ENCODE assay signal across 30 cellular contexts in the genomic region with DNA sequence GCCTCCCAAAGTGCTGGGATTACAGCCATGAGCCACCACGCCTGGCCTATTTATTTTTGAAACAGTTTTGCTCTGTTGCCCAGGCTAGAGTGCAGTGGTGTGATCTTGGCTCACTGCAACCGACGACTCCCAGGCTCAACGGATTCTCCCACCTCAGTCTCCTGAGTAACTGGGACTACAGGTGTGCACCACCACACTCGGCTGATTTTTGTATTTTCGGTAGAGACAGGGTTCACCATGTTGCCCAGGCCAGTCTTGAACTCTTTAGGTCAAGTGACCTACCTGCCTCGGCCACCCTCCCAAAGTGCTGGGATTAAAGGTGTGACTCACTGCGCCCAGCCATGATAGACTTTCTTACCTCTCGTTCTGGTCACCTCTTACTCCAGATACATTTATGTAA.
"Had no signal": no experiment of that assay in that cellular context is flagged by ENCODE, and none has a peak within 500 bp of the region (broad histone marks: within the 10 kb centered on the region; RNA-seq: fewer than 3 reads in every experiment).

No MANE protein-coding gene starts in this region.

- H3K27ac Mint-ChIP-seq: activated CD4-positive, alpha-beta memory T cell treated with anti-CD3 and anti-CD28 coated beads for 36 hours; activated naive CD4-positive, alpha-beta T cell treated with anti-CD3 and anti-CD28 coated beads, Interleukin-2, amount 10 ng/mL, durations not matched to agents 7 days and 5 days; nephron progenitor cell; stimulated activated memory B cell treated with anti-CD40 and anti-IgM and Interleukin-4, amounts not matched to agents 10 μg/mL and 1 μg/mL and 100 μg/mL, for 72 hours; T-helper 2 cell treated with Interferon-gamma antibody and Interleukin-4, amounts not matched to agents 5 μg/mL and 100 μg/mL, for 36 hours had no signal

- H3K4me3 ChIP-seq: gastrocnemius medialis, left lung, lung, ovary, prostate gland, sigmoid colon, stomach, thyroid gland, upper lobe of left lung, vagina had no signal

- ATAC-seq: gastrocnemius medialis; left lung; stimulated activated memory B cell treated with anti-CD40 and anti-IgM and Interleukin-4, amounts not matched to agents 10 μg/mL and 1 μg/mL and 100 μg/mL, for 72 hours had no signal

- H3K27ac ChIP-seq: gastrocnemius medialis, left lung, ovary, prostate gland, sigmoid colon, stomach, thyroid gland, upper lobe of left lung, vagina had no signal

- H3K27me3 ChIP-seq: gastrocnemius medialis, left lung, ovary, sigmoid colon, stomach, thyroid gland, upper lobe of left lung, vagina had no signal

- H3K9me3 Mint-ChIP-seq: activated CD4-positive, alpha-beta memory T cell treated with anti-CD3 and anti-CD28 coated beads for 36 hours; activated naive CD4-positive, alpha-beta T cell treated with anti-CD3 and anti-CD28 coated beads, Interleukin-2, amount 10 ng/mL, durations not matched to agents 7 days and 5 days; nephron progenitor cell; stimulated activated memory B cell treated with anti-CD40 and anti-IgM and Interleukin-4, amounts not matched to agents 10 μg/mL and 1 μg/mL and 100 μg/mL, for 72 hours; T-helper 2 cell treated with Interferon-gamma antibody and Interleukin-4, amounts not matched to agents 5 μg/mL and 100 μg/mL, for 36 hours had no signal

- H3K4me1 Mint-ChIP-seq: stimulated activated memory B cell treated with anti-CD40 and anti-IgM and Interleukin-4, amounts not matched to agents 10 μg/mL and 1 μg/mL and 100 μg/mL, for 72 hours had no signal

- H3K4me3 Mint-ChIP-seq: activated CD4-positive, alpha-beta memory T cell treated with anti-CD3 and anti-CD28 coated beads for 36 hours; activated naive CD4-positive, alpha-beta T cell treated with anti-CD3 and anti-CD28 coated beads, Interleukin-2, amount 10 ng/mL, durations not matched to agents 7 days and 5 days; nephron progenitor cell; stimulated activated memory B cell treated with anti-CD40 and anti-IgM and Interleukin-4, amounts not matched to agents 10 μg/mL and 1 μg/mL and 100 μg/mL, for 72 hours; T-helper 2 cell treated with Interferon-gamma antibody and Interleukin-4, amounts not matched to agents 5 μg/mL and 100 μg/mL, for 36 hours had no signal

- FAIRE-seq: bronchial epithelial cell, colon, islet of Langerhans, small intestine had no signal

- H3K4me1 ChIP-seq: gastrocnemius medialis, prostate gland, stomach, thyroid gland had no signal

- H3K36me3 ChIP-seq: ovary, prostate gland had no signal

- DNase-seq: activated CD4-positive, alpha-beta memory T cell treated with anti-CD3 and anti-CD28 coated beads for 36 hours; activated CD4-positive, alpha-beta T cell treated with anti-CD3 and anti-CD28 coated beads for 4 hours; activated gamma-delta T cell; activated naive CD4-positive, alpha-beta T cell treated with anti-CD3 and anti-CD28 coated beads, Interleukin-2, amount 10 ng/mL, durations not matched to agents 7 days and 5 days; amygdala; dermis blood vessel endothelial cell; effector CD8-positive, alpha-beta T cell; erythroblast; gastrocnemius medialis; glutamatergic neuron; left lung; nephron progenitor cell; retina; sigmoid colon; small intestine; stimulated activated CD4-positive, alpha-beta T cell treated with anti-CD3 and anti-CD28 coated beads, Interleukin-4, amount 100 ng/mL, for 4 hours; stimulated activated CD8-positive, alpha-beta memory T cell treated with anti-CD3 and anti-CD28 coated beads, Interleukin-4, amount 100 ng/mL, for 48 hours; stomach; T-helper 1 cell; thyroid gland; upper lobe of left lung had no signal

- H3K27me3 Mint-ChIP-seq: activated CD4-positive, alpha-beta memory T cell treated with anti-CD3 and anti-CD28 coated beads for 36 hours; activated naive CD4-positive, alpha-beta T cell treated with anti-CD3 and anti-CD28 coated beads, Interleukin-2, amount 10 ng/mL, durations not matched to agents 7 days and 5 days; stimulated activated memory B cell treated with anti-CD40 and anti-IgM and Interleukin-4, amounts not matched to agents 10 μg/mL and 1 μg/mL and 100 μg/mL, for 72 hours had no signal

- H3K9me3 ChIP-seq: gastrocnemius medialis, left lung, ovary, prostate gland, sigmoid colon, stomach, thyroid gland, upper lobe of left lung, vagina had no signal
